8 cellular contexts compared by ENCODE assay signal in genomic region chr5:177301503-177302165, GRCh38. TPM values are rescaled to one million over a fixed set of nuclear protein-coding genes. Genes with fewer than 3 reads are reported as not detected.
DNase-seq lines count a peak whose midpoint lies in the region; ATAC-seq and TF ChIP-seq lines count a peak whose summit lies in the region.

No MANE protein-coding gene starts in this region.

- peak overlapping the region; percentile 81 to 93 (median 90) for H3K27ac ChIP-seq in body of pancreas

- 10 to 33% methylated on average over 5 to 7 of the region's 7 CpGs for WGBS in body of pancreas, 2 donors

- H3K27me3 Mint-ChIP-seq in natural killer cell treated with Interleukin-12 subunit alpha and Interleukin-12 subunit beta and Interleukin-15 and Interleukin-18, amount 100 ng/mL, for 72 hours = no peaks in the 10 kb centered on the region

- peak overlapping the region; percentile 96 for H3K4me3 Mint-ChIP-seq in natural killer cell treated with Interleukin-12 subunit alpha and Interleukin-12 subunit beta and Interleukin-15 and Interleukin-18, amount 100 ng/mL, for 72 hours

- H3K4me1 Mint-ChIP-seq in natural killer cell treated with Interleukin-12 subunit alpha and Interleukin-12 subunit beta and Interleukin-15 and Interleukin-18, amount 100 ng/mL, for 72 hours (ENCODE audit: low read depth in 2 of 2) = peaks cover 60 to 79% of the 10 kb centered on the region in 2 donors

- peaks cover 53% of the 10 kb centered on the region for H3K4me1 ChIP-seq in body of pancreas

- ATAC-seq in body of pancreas (peak; percentile 76), GM18868 (IDR thresholded peaks at IDR 0.05; ENCODE audit: unreplicated experiment) (no peak), GM18861 (IDR thresholded peaks at IDR 0.05; ENCODE audit: unreplicated experiment) (no peak)
- ATAC-seq in natural killer cell treated with Interleukin-12 subunit alpha and Interleukin-12 subunit beta and Interleukin-15 and Interleukin-18, amount 100 ng/mL, for 72 hours = no peak

- DNase-seq in Caki2 (ENCODE audit: low read depth) (peak; percentile 21), MG63 (peak; percentile 63), body of pancreas (peak; percentile 96 to 98 (median 97)), retina (no peak), middle frontal gyrus (ENCODE audit: extremely low spot score, low spot score) (no peak)
- no peak for DNase-seq in natural killer cell treated with Interleukin-12 subunit alpha and Interleukin-12 subunit beta and Interleukin-15 and Interleukin-18, amount 100 ng/mL, for 72 hours (ENCODE audit: low spot score)

- no peaks in the 10 kb centered on the region for H3K9me3 Mint-ChIP-seq in natural killer cell treated with Interleukin-12 subunit alpha and Interleukin-12 subunit beta and Interleukin-15 and Interleukin-18, amount 100 ng/mL, for 72 hours

- H3K36me3 ChIP-seq in MG63 = peaks cover 72% of the 10 kb centered on the region
- H3K36me3 ChIP-seq in body of pancreas (replicated peaks in 1 of 2; ENCODE audit: insufficient read depth in 1 of 2, low read depth in 2 of 2) = peaks cover 0 to 5% of the 10 kb centered on the region in 2 donors

- H3K4me3 ChIP-seq in MG63 (no peak overlapping the region), body of pancreas (no peak overlapping the region)

- TF ChIP-seq CTCF in body of pancreas (IDR thresholded peaks at IDR 0.05) = no peak

- intact Hi-C loops in body of pancreas (cut with DNase I) = no loop called here

- peak overlapping the region; percentile 82 to 83 for H3K27ac Mint-ChIP-seq in natural killer cell treated with Interleukin-12 subunit alpha and Interleukin-12 subunit beta and Interleukin-15 and Interleukin-18, amount 100 ng/mL, for 72 hours

- peak; percentile 48 to 81 (median 78) for TF ChIP-seq POLR2A in body of pancreas (IDR thresholded peaks at IDR 0.05)

- in situ Hi-C loops in Caki2 (cut with HindIII; ENCODE audit: low pct_unique_long_range_greater_than_20kb, low sequenced_read_pairs) = no loop called here

- peaks cover under 1% of the 10 kb centered on the region for H3K36me3 Mint-ChIP-seq in natural killer cell treated with Interleukin-12 subunit alpha and Interleukin-12 subunit beta and Interleukin-15 and Interleukin-18, amount 100 ng/mL, for 72 hours

- H3K27me3 ChIP-seq in MG63 (no peaks in the 10 kb centered on the region), body of pancreas (no peaks in the 10 kb centered on the region)

- H3K9me3 ChIP-seq in MG63 (no peaks in the 10 kb centered on the region), body of pancreas (no peaks in the 10 kb centered on the region)

RNA-seq across cellular contexts. Expression of gene RAB24, which starts 1.9 kb away (rescaled TPM):
- total RNA-seq in Caki2 (2014; rRNA removed; shearing (Covaris generic); ENCODE audit: low replicate concordance) = 53.9 and 65.9 TPM in 2 replicates
- total RNA-seq in MG63 (2014; rRNA removed; shearing (Covaris generic); ENCODE audit: low replicate concordance) = 50.3 and 61.3 TPM in 2 replicates
- 10 to 100 TPM; 79.1 to 92.0 TPM for total RNA-seq in body of pancreas
- total RNA-seq in natural killer cell treated with Interleukin-12 subunit alpha and Interleukin-12 subunit beta and Interleukin-15 and Interleukin-18, amount 100 ng/mL, for 72 hours = 10 to 100 TPM; 44.2 to 49.8 TPM

RNA-seq across cellular contexts. Expression of gene PRELID1, which starts 2.0 kb away (rescaled TPM):
- 459 and 533 TPM in 2 replicates for total RNA-seq in Caki2 (2014; rRNA removed; shearing (Covaris generic); ENCODE audit: low replicate concordance)
- total RNA-seq in MG63 (2014; rRNA removed; shearing (Covaris generic); ENCODE audit: low replicate concordance) = 914 and 924 TPM in 2 replicates
- 10 to 100 TPM; 63.3 to 91.8 TPM for total RNA-seq in body of pancreas
- total RNA-seq in natural killer cell treated with Interleukin-12 subunit alpha and Interleukin-12 subunit beta and Interleukin-15 and Interleukin-18, amount 100 ng/mL, for 72 hours = 100 to 1,000 TPM; 310 to 360 TPM

RNA-seq across cellular contexts. Expression of gene MXD3, which starts 10.1 kb away (rescaled TPM):
- 69.8 and 72.2 TPM in 2 replicates for total RNA-seq in Caki2 (2014; rRNA removed; shearing (Covaris generic); ENCODE audit: low replicate concordance)
- total RNA-seq in MG63 (2014; rRNA removed; shearing (Covaris generic); ENCODE audit: low replicate concordance) = 52.9 and 53.3 TPM in 2 replicates
- total RNA-seq in body of pancreas = 10 to 100 TPM; 13.2 to 21.4 TPM
- 10 to 100 TPM; 15.0 to 24.8 TPM for total RNA-seq in natural killer cell treated with Interleukin-12 subunit alpha and Interleukin-12 subunit beta and Interleukin-15 and Interleukin-18, amount 100 ng/mL, for 72 hours

RNA-seq across cellular contexts. Expression of gene LMAN2, which starts 49.8 kb away (rescaled TPM):
- total RNA-seq in Caki2 (2014; rRNA removed; shearing (Covaris generic); ENCODE audit: low replicate concordance) = 602 and 647 TPM in 2 replicates
- 296 and 502 TPM in 2 replicates for total RNA-seq in MG63 (2014; rRNA removed; shearing (Covaris generic); ENCODE audit: low replicate concordance)
- 100 to 1,000 TPM; 218 to 227 TPM for total RNA-seq in body of pancreas
- 100 to 1,000 TPM; 136 to 150 TPM for total RNA-seq in natural killer cell treated with Interleukin-12 subunit alpha and Interleukin-12 subunit beta and Interleukin-15 and Interleukin-18, amount 100 ng/mL, for 72 hours

RNA-seq across cellular contexts. Expression of gene RGS14, which starts 56.1 kb away (rescaled TPM):
- total RNA-seq in Caki2 (2014; rRNA removed; shearing (Covaris generic); ENCODE audit: low replicate concordance) = 97.6 and 107 TPM in 2 replicates
- total RNA-seq in MG63 (2014; rRNA removed; shearing (Covaris generic); ENCODE audit: low replicate concordance) = 10.7 and 16.7 TPM in 2 replicates
- 10 to 100 TPM; 15.0 to 39.2 TPM for total RNA-seq in body of pancreas
- total RNA-seq in natural killer cell treated with Interleukin-12 subunit alpha and Interleukin-12 subunit beta and Interleukin-15 and Interleukin-18, amount 100 ng/mL, for 72 hours = 10 to 100 TPM; 26.5 to 45.4 TPM

Comparison
In these comparisons a context has a peak if more than half of its experiments do, and no peak if none do; other contexts are left out.
1. DNase-seq: peak in Caki2 (single experiment), MG63 (single experiment) and body of pancreas (4 of 4); none in natural killer cell treated with Interleukin-12 subunit alpha and Interleukin-12 subunit beta and Interleukin-15 and Interleukin-18, amount 100 ng/mL, for 72 hours (single experiment), retina (single experiment) and middle frontal gyrus (single experiment).